In genomic region chr18:75210274-75211001, GRCh38 we compare ENCODE assay signal across 8 cellular contexts. TPM values are rescaled to one million over a fixed set of nuclear protein-coding genes. Genes with fewer than 3 reads are reported as not detected.
A peak's percentile ranks its signal among the peaks of the same experiment; 100 is the strongest.
DNase-seq lines count a peak whose midpoint lies in the region; ATAC-seq, FAIRE-seq and TF ChIP-seq lines count a peak whose summit lies in the region.

Gene TSHZ1 (plus strand): TSS chr18:75210797. CDS start chr18:75211877, 1,080 bp downstream.

- H3K9me3 ChIP-seq in cardiac muscle cell (ENCODE audit: low read depth): no peaks in the 10 kb centered on the region

- peaks cover 4% of the 10 kb centered on the region for H3K36me3 Mint-ChIP-seq in osteocyte (ENCODE audit: unreplicated experiment)

- peak within 1 kb of the TSS; percentile 89 for H3K27ac ChIP-seq in cardiac muscle cell

- peaks cover 57% of the 10 kb centered on the region for H3K4me1 Mint-ChIP-seq in osteocyte (ENCODE audit: unreplicated experiment)

- peak; percentile 72 for TF ChIP-seq POLR2A in GM12892 (IDR thresholded peaks at IDR 0.05; ENCODE audit: low read depth, low read length)

- no peaks in the 10 kb centered on the region for H3K36me3 ChIP-seq in cardiac muscle cell

- DNase-seq in GM12892 (ENCODE audit: insufficient read length): no peak
- DNase-seq in NCI-H1092 (lab: John Stamatoyannopoulos, UW): peak; percentile 94
- peak; percentile 77 for DNase-seq in SK-N-DZ (ENCODE audit: low spot score)
- DNase-seq in amniotic stem cell (lab: John Stamatoyannopoulos, UW): peak; percentile 75
- DNase-seq in cardiac muscle cell (ENCODE audit: low read depth in 1 of 2, low spot score in 1 of 2): peak; percentile 80 to 85
- no peak for DNase-seq in osteocyte (ENCODE audit: extremely low spot score, unreplicated experiment)
- no peak for DNase-seq in ecto neural progenitor cell (ENCODE audit: low spot score)

- peak; percentile 90 for FAIRE-seq in GM12892 (lab: Jason Lieb, UNC)

- ATAC-seq in HG02623 (IDR thresholded peaks at IDR 0.05; ENCODE audit: unreplicated experiment): peak; percentile 32

- peak within 1 kb of the TSS; percentile 95 for H3K4me3 Mint-ChIP-seq in osteocyte (ENCODE audit: unreplicated experiment)

- H3K4me3 ChIP-seq in cardiac muscle cell: peak within 1 kb of the TSS; percentile 97

- peaks cover 10% of the 10 kb centered on the region for H3K27me3 Mint-ChIP-seq in osteocyte (ENCODE audit: unreplicated experiment)

- peaks cover 46% of the 10 kb centered on the region for H3K27me3 ChIP-seq in cardiac muscle cell

- H3K9me3 Mint-ChIP-seq in osteocyte (ENCODE audit: unreplicated experiment): no peaks in the 10 kb centered on the region

- H3K27ac Mint-ChIP-seq in osteocyte (ENCODE audit: unreplicated experiment): peak within 1 kb of the TSS; percentile 91

- H3K4me1 ChIP-seq in cardiac muscle cell (ENCODE audit: low read depth): peaks cover 20% of the 10 kb centered on the region

- no peak for TF ChIP-seq CTCF in cardiac muscle cell (IDR thresholded peaks at IDR 0.05; ENCODE audit: low read depth, low read length)
- TF ChIP-seq CTCF in osteocyte (IDR thresholded peaks at IDR 0.05): no peak

RNA-seq across cellular contexts. Expression of gene TSHZ1, which starts in this region (rescaled TPM):
- 4.5 TPM for polyA plus RNA-seq in GM12892 (2012; ENCODE audit: missing spikeins)
- polyA plus RNA-seq in SK-N-DZ (2014; cell fraction: cytosol; rRNA removed): 6.2 and 6.4 TPM in 2 replicates
- polyA plus RNA-seq in SK-N-DZ (2014; cell fraction: nucleus; rRNA removed): 4.3 and 4.4 TPM in 2 replicates
- total RNA-seq in cardiac muscle cell (10.6 and 13.5 TPM in 2 replicates), osteocyte (12.2 and 13.3 TPM in 2 replicates)
- polyA plus RNA-seq in cardiac muscle cell: 5.6 and 6.5 TPM in 2 replicates

Comparison
In these comparisons a context has a peak if more than half of its experiments do, and no peak if none do; other contexts are left out.
1. DNase-seq: peak in NCI-H1092 (single experiment), SK-N-DZ (single experiment), amniotic stem cell (single experiment) and cardiac muscle cell (2 of 2); none in GM12892 (single experiment), osteocyte (single experiment) and ecto neural progenitor cell (single experiment).